In genomic region chr2:206232287-206233035, GRCh38 we compare ENCODE assay signal across 12 cellular contexts. TPM values are rescaled to one million over a fixed set of nuclear protein-coding genes. Genes with fewer than 3 reads are reported as not detected.
DNase-seq lines count a peak whose midpoint lies in the region; ATAC-seq and TF ChIP-seq lines count a peak whose summit lies in the region.
"Had no signal": no experiment of that assay in that cellular context is flagged by ENCODE, and none has a peak within 500 bp of the region (broad histone marks: within the 10 kb centered on the region; RNA-seq: fewer than 3 reads in every experiment).

No MANE protein-coding gene starts in this region.

- DNase-seq in activated naive CD8-positive, alpha-beta T cell treated with anti-CD3 and anti-CD28 coated beads, Interleukin-2, amount 10 ng/mL, durations not matched to agents 7 days and 5 days = no peak
- no peak for DNase-seq in activated naive CD8-positive, alpha-beta T cell treated with anti-CD3 and anti-CD28 coated beads for 36 hours
- DNase-seq in NCI-H524 treated with DMSO at 0.1 percent for 48 hours (lab: John Stamatoyannopoulos, UW) = peak; percentile 5
- peak; percentile 66 for DNase-seq in fibroblast of peridontal ligament (ENCODE audit: extremely low read depth)
- DNase-seq in type B pancreatic cell (ENCODE audit: extremely low spot score, unreplicated experiment) = no peak
- no peak for DNase-seq in OCI-M2 (lab: John Stamatoyannopoulos, UW; ENCODE audit: unreplicated experiment)
- DNase-seq in OCI-LY7 (ENCODE audit: low spot score) = no peak
- DNase-seq: amniotic stem cell; effector memory CD4-positive, alpha-beta T cell; NCI-H2029 had no signal

- POLR2A ChIA-PET in activated naive CD8-positive, alpha-beta T cell treated with anti-CD3 and anti-CD28 coated beads, Interleukin-2, amount 10 ng/mL, durations not matched to agents 7 days and 5 days (lab: Charles Lee) = no interaction called here
- POLR2A ChIA-PET in OCI-LY7 (lab: Charles Lee) = interaction anchor here (0.5 to 1.0 kb wide), 5 partner anchors 15 to 1796 kb away, joined by 3 to 4 read pairs (median 3); no protein-coding TSS in a partner anchor

- no peaks in the 10 kb centered on the region for H3K9me3 ChIP-seq in OCI-LY7 (ENCODE audit: low read length)

- no peaks in the 10 kb centered on the region for H3K4me1 ChIP-seq in OCI-LY7 (ENCODE audit: insufficient read depth, low read length, poor library complexity, severe bottlenecking)

- CTCF ChIA-PET in OCI-LY7 (lab: Charles Lee; ENCODE audit: unreplicated experiment) = no interaction called here

- peaks cover 2% of the 10 kb centered on the region for H3K27me3 Mint-ChIP-seq in activated naive CD8-positive, alpha-beta T cell treated with anti-CD3 and anti-CD28 coated beads, Interleukin-2, amount 10 ng/mL, durations not matched to agents 7 days and 5 days
- peaks cover 13% of the 10 kb centered on the region for H3K27me3 Mint-ChIP-seq in activated naive CD8-positive, alpha-beta T cell treated with anti-CD3 and anti-CD28 coated beads for 36 hours
- no peaks in the 10 kb centered on the region for H3K27me3 Mint-ChIP-seq in type B pancreatic cell

- no peak overlapping the region for H3K27ac ChIP-seq in OCI-LY7 (ENCODE audit: low read depth, low read length, poor library complexity, severe bottlenecking)

- no peaks in the 10 kb centered on the region for H3K9me2 ChIP-seq in OCI-LY7 (ENCODE audit: insufficient read depth, low read length)

- intact Hi-C loops in OCI-LY7 (cut with micrococcal nuclease; ENCODE audit: unreplicated experiment) = no loop called here

- H3K27ac Mint-ChIP-seq in activated naive CD8-positive, alpha-beta T cell treated with anti-CD3 and anti-CD28 coated beads, Interleukin-2, amount 10 ng/mL, durations not matched to agents 7 days and 5 days = no peak overlapping the region
- H3K27ac Mint-ChIP-seq in activated naive CD8-positive, alpha-beta T cell treated with anti-CD3 and anti-CD28 coated beads for 36 hours = no peak overlapping the region
- H3K27ac Mint-ChIP-seq in type B pancreatic cell = peak overlapping the region; percentile 18

- no TSS peak for BruUV-seq in OCI-LY7 (replicated peaks; lab: Mats Ljungman, UMichigan)

- no peaks in the 10 kb centered on the region for H3K79me2 ChIP-seq in OCI-LY7 (ENCODE audit: insufficient read depth, low read depth, low read length)

- H4K20me1 ChIP-seq in OCI-LY7 (ENCODE audit: insufficient read depth, low read length) = no peaks in the 10 kb centered on the region

- TF ChIP-seq CTCF in type B pancreatic cell (conservative IDR thresholded peaks at IDR 0.05) (no peak), OCI-LY7 (conservative IDR thresholded peaks at IDR 0.05; ENCODE audit: low read length) (no peak)

- no peak overlapping the region for H3K4me2 ChIP-seq in OCI-LY7 (ENCODE audit: low read length)

- no peaks in the 10 kb centered on the region for H3K9me3 Mint-ChIP-seq in activated naive CD8-positive, alpha-beta T cell treated with anti-CD3 and anti-CD28 coated beads, Interleukin-2, amount 10 ng/mL, durations not matched to agents 7 days and 5 days
- peaks cover 5% of the 10 kb centered on the region for H3K9me3 Mint-ChIP-seq in activated naive CD8-positive, alpha-beta T cell treated with anti-CD3 and anti-CD28 coated beads for 36 hours
- peaks cover 5% of the 10 kb centered on the region for H3K9me3 Mint-ChIP-seq in type B pancreatic cell

- H3K4me3 ChIP-seq in OCI-LY7 (ENCODE audit: low read depth, low read length, poor library complexity, severe bottlenecking) = no peak overlapping the region

- H3K36me3 ChIP-seq in OCI-LY7 (ENCODE audit: insufficient read depth, low read length) = no peaks in the 10 kb centered on the region

- peak overlapping the region; percentile 16 for H3K4me3 Mint-ChIP-seq in activated naive CD8-positive, alpha-beta T cell treated with anti-CD3 and anti-CD28 coated beads, Interleukin-2, amount 10 ng/mL, durations not matched to agents 7 days and 5 days
- no peak overlapping the region for H3K4me3 Mint-ChIP-seq in activated naive CD8-positive, alpha-beta T cell treated with anti-CD3 and anti-CD28 coated beads for 36 hours
- peak overlapping the region; percentile 58 for H3K4me3 Mint-ChIP-seq in type B pancreatic cell

- peaks cover 2% of the 10 kb centered on the region for H3K4me1 Mint-ChIP-seq in activated naive CD8-positive, alpha-beta T cell treated with anti-CD3 and anti-CD28 coated beads, Interleukin-2, amount 10 ng/mL, durations not matched to agents 7 days and 5 days
- peaks cover 6% of the 10 kb centered on the region for H3K4me1 Mint-ChIP-seq in activated naive CD8-positive, alpha-beta T cell treated with anti-CD3 and anti-CD28 coated beads for 36 hours
- peaks cover 32% of the 10 kb centered on the region for H3K4me1 Mint-ChIP-seq in type B pancreatic cell (ENCODE audit: unreplicated experiment)

- ATAC-seq in activated naive CD8-positive, alpha-beta T cell treated with anti-CD3 and anti-CD28 coated beads, Interleukin-2, amount 10 ng/mL, durations not matched to agents 7 days and 5 days (ENCODE audit: low read depth) = no peak
- no peak for ATAC-seq in GM21526 (IDR thresholded peaks at IDR 0.05; ENCODE audit: low FRiP score, unreplicated experiment)
- ATAC-seq: HCT116 had no signal

- H3K36me3 Mint-ChIP-seq in activated naive CD8-positive, alpha-beta T cell treated with anti-CD3 and anti-CD28 coated beads, Interleukin-2, amount 10 ng/mL, durations not matched to agents 7 days and 5 days = no peaks in the 10 kb centered on the region
- no peaks in the 10 kb centered on the region for H3K36me3 Mint-ChIP-seq in activated naive CD8-positive, alpha-beta T cell treated with anti-CD3 and anti-CD28 coated beads for 36 hours
- H3K36me3 Mint-ChIP-seq in type B pancreatic cell = no peaks in the 10 kb centered on the region

- H2AFZ ChIP-seq in OCI-LY7 (ENCODE audit: low read length) = no peak overlapping the region

RNA-seq across cellular contexts. Expression of gene ZDBF2, which starts 42.0 kb away (rescaled TPM):
- 10 to 100 TPM; 10.7 to 12.8 TPM for total RNA-seq in activated naive CD8-positive, alpha-beta T cell treated with anti-CD3 and anti-CD28 coated beads, Interleukin-2, amount 10 ng/mL, durations not matched to agents 7 days and 5 days
- total RNA-seq in activated naive CD8-positive, alpha-beta T cell treated with anti-CD3 and anti-CD28 coated beads for 36 hours = 10 to 100 TPM in 1 of 2 experiments, 1 to 10 TPM in 1; 9.2 to 10.1 TPM
- total RNA-seq in type B pancreatic cell (ENCODE audit: low replicate concordance) (28.3 and 35.1 TPM in 2 replicates), OCI-LY7 (2022) (37.0 and 44.3 TPM in 2 replicates)
- total RNA-seq in OCI-LY7 (2014; rRNA removed; shearing (Covaris generic)) = 13.9 and 14.0 TPM in 2 replicates

Comparison
In these comparisons a context has a peak if more than half of its experiments do, and no peak if none do; other contexts are left out.
1. DNase-seq: peak in NCI-H524 treated with DMSO at 0.1 percent for 48 hours (single experiment) and fibroblast of peridontal ligament (single experiment); none in activated naive CD8-positive, alpha-beta T cell treated with anti-CD3 and anti-CD28 coated beads, Interleukin-2, amount 10 ng/mL, durations not matched to agents 7 days and 5 days (single experiment), activated naive CD8-positive, alpha-beta T cell treated with anti-CD3 and anti-CD28 coated beads for 36 hours (single experiment), type B pancreatic cell (single experiment), OCI-M2 (single experiment) and OCI-LY7 (single experiment).